Comparison of ENCODE assay signal across 29 cellular contexts in the genomic region with DNA sequence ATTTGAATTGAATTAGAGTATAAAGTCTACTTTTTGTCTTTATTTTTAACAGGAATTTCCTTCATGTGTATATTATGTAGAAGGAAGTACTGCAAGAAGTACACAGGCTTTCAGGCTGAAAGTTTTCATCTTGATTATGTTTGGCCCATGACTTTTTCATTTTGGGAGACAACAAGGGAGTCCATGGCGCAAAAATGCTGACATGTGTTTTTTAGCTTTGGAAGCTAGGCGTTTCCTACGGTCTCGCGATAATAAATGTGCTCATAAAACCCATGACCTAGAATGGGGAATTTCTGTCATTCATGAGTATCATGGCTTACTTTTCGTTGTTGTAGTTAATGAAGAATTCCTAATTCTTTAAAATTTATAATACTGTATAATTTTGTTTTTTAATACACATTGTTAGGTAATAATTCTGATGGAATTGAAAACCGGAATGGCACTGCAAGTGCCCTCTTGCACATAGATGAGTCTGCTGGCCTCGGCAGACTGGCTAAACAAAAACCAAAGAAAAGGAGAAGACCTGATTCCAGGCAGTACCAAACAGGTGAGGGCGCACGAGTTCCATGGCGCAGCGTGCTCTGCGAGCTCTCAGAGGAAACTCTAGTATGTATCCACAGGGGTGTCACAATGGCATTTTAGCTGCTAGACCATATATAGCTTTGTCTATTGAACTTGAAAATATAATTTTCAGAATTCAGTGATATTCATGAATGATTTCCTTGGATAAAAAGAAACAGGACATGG.
"Had no signal": no experiment of that assay in that cellular context is flagged by ENCODE, and none has a peak within 500 bp of the region (broad histone marks: within the 10 kb centered on the region; RNA-seq: fewer than 3 reads in every experiment).

No MANE protein-coding gene starts in this region.

- H3K36me3 ChIP-seq: prostate gland had no signal

- ATAC-seq: left colon; left lung; lower lobe of right lung; naive thymus-derived CD8-positive, alpha-beta T cell; right cardiac atrium; stimulated activated memory B cell treated with anti-CD40 and anti-IgM and Interleukin-4, amounts not matched to agents 10 μg/mL and 1 μg/mL and 100 μg/mL, for 72 hours; stimulated activated naive CD8-positive, alpha-beta T cell treated with anti-CD3 and anti-CD28 coated beads, Interleukin-15, Interleukin-2, amounts not matched to agents 100 U/mL and 50 U/mL, for 24 hours had no signal

- H3K9me3 ChIP-seq: left lung, lower lobe of right lung, pancreas, prostate gland, stomach, testis, thyroid gland, transverse colon, upper lobe of left lung had no signal

- H3K27ac ChIP-seq: left lung, lower lobe of right lung, pancreas, prostate gland, stomach, testis, thyroid gland, transverse colon, upper lobe of left lung had no signal

- FAIRE-seq: islet of Langerhans, kidney, pancreas, urothelium cell line had no signal

- H3K4me3 ChIP-seq: left lung, lower lobe of right lung, pancreas, prostate gland, smooth muscle cell, stomach, testis, thyroid gland, transverse colon, upper lobe of left lung had no signal

- DNase-seq: hypothalamus; immature natural killer cell; kidney; left colon; left lung; lower lobe of right lung; mammary epithelial cell; mesenchymal stem cell; naive thymus-derived CD8-positive, alpha-beta T cell; nucleus accumbens; pancreas; posterior cingulate gyrus; retina; right cardiac atrium; stimulated activated CD4-positive, alpha-beta T cell treated with anti-CD3 and anti-CD28 coated beads, Interleukin-1b, Interleukin-23, amount 100 ng/mL, for 48 hours; stimulated activated CD4-positive, alpha-beta T cell treated with anti-CD3 and anti-CD28 coated beads, Interleukin-2, amount 100 ng/mL, for 48 hours; stimulated activated CD4-positive, alpha-beta T cell treated with anti-CD3 and anti-CD28 coated beads, Interleukin-4, amount 100 ng/mL, for 4 hours; stimulated activated CD8-positive, alpha-beta memory T cell treated with anti-CD3 and anti-CD28 coated beads, Interleukin-4, amount 100 ng/mL, for 48 hours; stimulated activated naive CD8-positive, alpha-beta T cell treated with anti-CD3 and anti-CD28 coated beads, Interleukin-15, Interleukin-2, amounts not matched to agents 100 U/mL and 50 U/mL, for 24 hours; stomach; testis; thyroid gland; transverse colon had no signal

- H3K27me3 ChIP-seq: left lung, pancreas, stomach, testis, thyroid gland, transverse colon, upper lobe of left lung had no signal

- H3K4me2 ChIP-seq: smooth muscle cell had no signal

- H3K4me1 ChIP-seq: left lung, prostate gland, testis, thyroid gland, transverse colon had no signal
